Comparison of ENCODE assay signal across 1 cellular context in the genomic region with DNA sequence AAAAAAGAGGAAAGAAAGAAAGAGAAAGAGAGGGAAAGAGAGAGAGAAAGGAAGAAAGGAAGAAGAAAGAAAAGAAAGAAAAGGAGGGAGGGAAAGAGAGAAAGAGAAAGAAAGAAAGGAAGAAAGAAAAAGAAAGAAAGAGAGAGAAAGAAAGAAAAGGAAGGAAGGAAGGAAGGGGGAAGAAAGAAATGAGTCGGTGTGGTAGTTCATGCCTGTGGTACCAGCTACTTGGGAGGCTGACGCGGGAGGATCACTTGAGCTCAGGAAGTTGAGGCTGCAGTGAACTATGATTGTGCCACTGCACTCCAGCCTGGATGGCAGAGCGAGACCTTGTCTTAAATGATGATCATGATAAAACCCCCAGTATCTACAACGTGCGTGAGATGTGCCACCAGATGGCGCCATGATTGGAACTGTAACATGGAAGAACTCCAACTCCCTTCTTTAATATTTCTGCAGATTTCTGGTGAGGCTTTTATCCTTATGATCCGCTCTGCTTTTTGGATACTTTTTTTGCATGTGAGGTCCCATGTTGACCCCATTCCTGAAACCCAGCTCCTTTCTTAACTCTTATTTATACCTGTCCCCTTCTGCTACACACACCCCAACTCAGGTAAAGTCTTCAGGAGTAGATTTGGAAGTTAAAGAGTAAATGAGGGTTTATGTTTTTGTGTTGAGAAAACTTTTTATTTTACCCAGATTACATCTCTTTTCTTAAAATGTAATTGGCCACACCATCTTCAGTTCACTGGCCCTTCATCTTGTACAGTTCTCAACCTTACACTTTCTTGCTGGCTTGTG.
TF ChIP-seq lines count a peak whose summit lies in the region.

No MANE protein-coding gene starts in this region.

TF ChIP-seq in GM12878, 131 proteins besides CTCF, POLR2A, EP300 and RAD21:
- peak; percentile 67 for TF ChIP-seq SMC3 (IDR thresholded peaks at IDR 0.05; ENCODE audit: borderline replicate concordance, low read length)
- TF ChIP-seq YY1 (IDR thresholded peaks at IDR 0.05; ENCODE audit: low read depth, low read length): peak; percentile 61; the same call in 1 of the 2 replicates
- 0 out of 4 replicates have a peak, but pooled peaks of 1 of the 2 experiments have one; percentile 49 for TF ChIP-seq ETV6 (conservative IDR thresholded peaks at IDR 0.05 in 1 of 2, IDR thresholded peaks at IDR 0.05 in 1 of 2; ENCODE audit: borderline replicate concordance in 1 of 2, low read depth in 1 of 2)
- no peak for TF ChIP-seq BACH1 (IDR thresholded peaks at IDR 0.05; ENCODE audit: borderline replicate concordance)
- no peak for TF ChIP-seq RELA (IDR thresholded peaks at IDR 0.05; ENCODE audit: borderline replicate concordance, partially characterized antibody)
- no peak for TF ChIP-seq SP1 (IDR thresholded peaks at IDR 0.05; ENCODE audit: low read depth, low read length)
